ENCODE assay signal across 1 cellular context in the genomic region with DNA sequence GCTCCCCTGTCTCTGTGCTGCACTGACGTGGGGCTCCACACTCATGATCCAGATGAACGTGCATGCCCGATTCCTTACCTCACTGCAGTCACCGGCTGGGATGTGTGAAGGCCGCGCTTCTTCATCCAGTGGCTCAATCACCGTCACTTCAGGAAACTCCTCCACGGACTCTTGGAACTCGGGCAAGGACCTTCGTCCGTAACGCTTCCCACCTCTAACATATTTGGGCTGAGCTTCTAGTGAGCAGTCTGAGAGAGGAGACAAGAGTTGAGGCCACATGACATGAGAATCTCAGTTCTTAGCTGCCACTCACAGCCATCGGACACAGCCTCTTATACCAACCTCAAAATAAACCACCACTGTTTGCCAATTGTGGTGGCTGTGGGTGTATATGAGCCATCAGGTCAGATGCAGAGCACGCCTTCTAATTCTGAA.
TF ChIP-seq lines count a peak whose summit lies in the region.

No MANE protein-coding gene starts in this region.

TF ChIP-seq in GM23338, 12 proteins besides CTCF, POLR2A, EP300 and RAD21:
- TF ChIP-seq, protein P1, sequence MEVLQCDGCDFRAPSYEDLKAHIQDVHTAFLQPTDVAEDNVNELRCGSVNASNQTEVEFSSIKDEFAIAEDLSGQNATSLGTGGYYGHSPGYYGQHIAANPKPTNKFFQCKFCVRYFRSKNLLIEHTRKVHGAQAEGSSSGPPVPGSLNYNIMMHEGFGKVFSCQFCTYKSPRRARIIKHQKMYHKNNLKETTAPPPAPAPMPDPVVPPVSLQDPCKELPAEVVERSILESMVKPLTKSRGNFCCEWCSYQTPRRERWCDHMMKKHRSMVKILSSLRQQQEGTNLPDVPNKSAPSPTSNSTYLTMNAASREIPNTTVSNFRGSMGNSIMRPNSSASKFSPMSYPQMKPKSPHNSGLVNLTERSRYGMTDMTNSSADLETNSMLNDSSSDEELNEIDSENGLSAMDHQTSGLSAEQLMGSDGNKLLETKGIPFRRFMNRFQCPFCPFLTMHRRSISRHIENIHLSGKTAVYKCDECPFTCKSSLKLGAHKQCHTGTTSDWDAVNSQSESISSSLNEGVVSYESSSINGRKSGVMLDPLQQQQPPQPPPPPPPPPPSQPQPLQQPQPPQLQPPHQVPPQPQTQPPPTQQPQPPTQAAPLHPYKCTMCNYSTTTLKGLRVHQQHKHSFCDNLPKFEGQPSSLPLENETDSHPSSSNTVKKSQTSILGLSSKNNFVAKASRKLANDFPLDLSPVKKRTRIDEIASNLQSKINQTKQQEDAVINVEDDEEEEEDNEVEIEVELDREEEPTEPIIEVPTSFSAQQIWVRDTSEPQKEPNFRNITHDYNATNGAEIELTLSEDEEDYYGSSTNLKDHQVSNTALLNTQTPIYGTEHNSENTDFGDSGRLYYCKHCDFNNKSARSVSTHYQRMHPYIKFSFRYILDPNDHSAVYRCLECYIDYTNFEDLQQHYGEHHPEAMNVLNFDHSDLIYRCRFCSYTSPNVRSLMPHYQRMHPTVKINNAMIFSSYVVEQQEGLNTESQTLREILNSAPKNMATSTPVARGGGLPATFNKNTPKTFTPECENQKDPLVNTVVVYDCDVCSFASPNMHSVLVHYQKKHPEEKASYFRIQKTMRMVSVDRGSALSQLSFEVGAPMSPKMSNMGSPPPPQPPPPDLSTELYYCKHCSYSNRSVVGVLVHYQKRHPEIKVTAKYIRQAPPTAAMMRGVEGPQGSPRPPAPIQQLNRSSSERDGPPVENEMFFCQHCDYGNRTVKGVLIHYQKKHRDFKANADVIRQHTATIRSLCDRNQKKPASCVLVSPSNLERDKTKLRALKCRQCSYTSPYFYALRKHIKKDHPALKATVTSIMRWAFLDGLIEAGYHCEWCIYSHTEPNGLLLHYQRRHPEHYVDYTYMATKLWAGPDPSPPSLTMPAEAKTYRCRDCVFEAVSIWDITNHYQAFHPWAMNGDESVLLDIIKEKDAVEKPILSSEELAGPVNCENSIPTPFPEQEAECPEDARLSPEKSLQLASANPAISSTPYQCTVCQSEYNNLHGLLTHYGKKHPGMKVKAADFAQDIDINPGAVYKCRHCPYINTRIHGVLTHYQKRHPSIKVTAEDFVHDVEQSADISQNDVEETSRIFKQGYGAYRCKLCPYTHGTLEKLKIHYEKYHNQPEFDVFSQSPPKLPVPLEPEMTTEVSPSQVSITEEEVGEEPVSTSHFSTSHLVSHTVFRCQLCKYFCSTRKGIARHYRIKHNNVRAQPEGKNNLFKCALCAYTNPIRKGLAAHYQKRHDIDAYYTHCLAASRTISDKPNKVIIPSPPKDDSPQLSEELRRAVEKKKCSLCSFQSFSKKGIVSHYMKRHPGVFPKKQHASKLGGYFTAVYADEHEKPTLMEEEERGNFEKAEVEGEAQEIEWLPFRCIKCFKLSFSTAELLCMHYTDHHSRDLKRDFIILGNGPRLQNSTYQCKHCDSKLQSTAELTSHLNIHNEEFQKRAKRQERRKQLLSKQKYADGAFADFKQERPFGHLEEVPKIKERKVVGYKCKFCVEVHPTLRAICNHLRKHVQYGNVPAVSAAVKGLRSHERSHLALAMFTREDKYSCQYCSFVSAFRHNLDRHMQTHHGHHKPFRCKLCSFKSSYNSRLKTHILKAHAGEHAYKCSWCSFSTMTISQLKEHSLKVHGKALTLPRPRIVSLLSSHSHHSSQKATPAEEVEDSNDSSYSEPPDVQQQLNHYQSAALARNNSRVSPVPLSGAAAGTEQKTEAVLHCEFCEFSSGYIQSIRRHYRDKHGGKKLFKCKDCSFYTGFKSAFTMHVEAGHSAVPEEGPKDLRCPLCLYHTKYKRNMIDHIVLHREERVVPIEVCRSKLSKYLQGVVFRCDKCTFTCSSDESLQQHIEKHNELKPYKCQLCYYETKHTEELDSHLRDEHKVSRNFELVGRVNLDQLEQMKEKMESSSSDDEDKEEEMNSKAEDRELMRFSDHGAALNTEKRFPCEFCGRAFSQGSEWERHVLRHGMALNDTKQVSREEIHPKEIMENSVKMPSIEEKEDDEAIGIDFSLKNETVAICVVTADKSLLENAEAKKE (CRISPR knock-in tag; IDR thresholded peaks at IDR 0.05): no peak
- TF ChIP-seq ZNF114 (CRISPR knock-in tag; IDR thresholded peaks at IDR 0.05) (no peak), STAT1 (IDR thresholded peaks at IDR 0.05; ENCODE audit: unreplicated experiment) (no peak), REST (IDR thresholded peaks at IDR 0.05; ENCODE audit: unreplicated experiment) (no peak), NANOG (IDR thresholded peaks at IDR 0.05; ENCODE audit: borderline replicate concordance) (no peak), EZH2 (IDR thresholded peaks at IDR 0.05; ENCODE audit: low read depth, unreplicated experiment) (no peak), JUNB (IDR thresholded peaks at IDR 0.05; ENCODE audit: unreplicated experiment) (no peak), ZNF331 (CRISPR knock-in tag; IDR thresholded peaks at IDR 0.05; ENCODE audit: low read depth) (no peak), POLR2AphosphoS5 (IDR thresholded peaks at IDR 0.05; ENCODE audit: low read depth) (no peak), CREB1 (CRISPR knock-in tag; IDR thresholded peaks at IDR 0.05; ENCODE audit: low read depth) (no peak), EZH2phosphoT487 (IDR thresholded peaks at IDR 0.05; ENCODE audit: unreplicated experiment) (no peak)
- TF ChIP-seq, protein P2, sequence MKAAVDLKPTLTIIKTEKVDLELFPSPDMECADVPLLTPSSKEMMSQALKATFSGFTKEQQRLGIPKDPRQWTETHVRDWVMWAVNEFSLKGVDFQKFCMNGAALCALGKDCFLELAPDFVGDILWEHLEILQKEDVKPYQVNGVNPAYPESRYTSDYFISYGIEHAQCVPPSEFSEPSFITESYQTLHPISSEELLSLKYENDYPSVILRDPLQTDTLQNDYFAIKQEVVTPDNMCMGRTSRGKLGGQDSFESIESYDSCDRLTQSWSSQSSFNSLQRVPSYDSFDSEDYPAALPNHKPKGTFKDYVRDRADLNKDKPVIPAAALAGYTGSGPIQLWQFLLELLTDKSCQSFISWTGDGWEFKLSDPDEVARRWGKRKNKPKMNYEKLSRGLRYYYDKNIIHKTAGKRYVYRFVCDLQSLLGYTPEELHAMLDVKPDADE (IDR thresholded peaks at IDR 0.05): no peak
